1 cellular context compared by ENCODE assay signal in the genomic region with DNA sequence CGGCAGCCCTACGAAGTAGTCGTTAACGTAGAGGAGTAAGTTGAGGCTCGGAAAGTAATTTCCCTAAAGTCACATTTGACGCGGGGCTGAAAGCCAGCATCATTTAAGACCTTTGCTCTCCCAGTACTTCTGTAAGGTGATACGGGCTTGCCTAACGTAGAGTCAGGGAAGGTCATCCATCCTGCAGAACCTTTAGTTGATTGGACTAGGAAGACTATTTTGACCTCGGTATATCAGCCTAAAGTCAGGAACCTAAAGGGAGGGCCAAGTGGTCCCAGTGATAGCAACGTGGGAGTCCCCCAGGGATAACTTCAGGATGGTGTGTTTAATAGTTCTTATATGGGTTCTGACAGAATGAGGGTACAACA.
TF ChIP-seq lines count a peak whose summit lies in the region.

No MANE protein-coding gene starts in this region.

TF ChIP-seq in H1, 55 proteins besides CTCF, POLR2A, EP300 and RAD21:
- TF ChIP-seq PHF8 (conservative IDR thresholded peaks at IDR 0.05; ENCODE audit: low read depth, low read length) (no peak), SP1 (IDR thresholded peaks at IDR 0.05; ENCODE audit: low read depth, low read length) (no peak), ASH2L (IDR thresholded peaks at IDR 0.05; ENCODE audit: low read length) (no peak), KDM4A (IDR thresholded peaks at IDR 0.05; ENCODE audit: low read depth, low read length, severe bottlenecking) (no peak), SP4 (IDR thresholded peaks at IDR 0.05; ENCODE audit: low read length) (no peak), SIRT6 (IDR thresholded peaks at IDR 0.05; ENCODE audit: low read length) (no peak), FOSL1 (IDR thresholded peaks at IDR 0.05; ENCODE audit: insufficient read depth, low read depth, low read length) (no peak)
- TF ChIP-seq, protein P1, sequence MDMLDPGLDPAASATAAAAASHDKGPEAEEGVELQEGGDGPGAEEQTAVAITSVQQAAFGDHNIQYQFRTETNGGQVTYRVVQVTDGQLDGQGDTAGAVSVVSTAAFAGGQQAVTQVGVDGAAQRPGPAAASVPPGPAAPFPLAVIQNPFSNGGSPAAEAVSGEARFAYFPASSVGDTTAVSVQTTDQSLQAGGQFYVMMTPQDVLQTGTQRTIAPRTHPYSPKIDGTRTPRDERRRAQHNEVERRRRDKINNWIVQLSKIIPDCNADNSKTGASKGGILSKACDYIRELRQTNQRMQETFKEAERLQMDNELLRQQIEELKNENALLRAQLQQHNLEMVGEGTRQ (IDR thresholded peaks at IDR 0.05; ENCODE audit: low read length) = no peak
